28 cellular contexts compared by ENCODE assay signal in the genomic region with DNA sequence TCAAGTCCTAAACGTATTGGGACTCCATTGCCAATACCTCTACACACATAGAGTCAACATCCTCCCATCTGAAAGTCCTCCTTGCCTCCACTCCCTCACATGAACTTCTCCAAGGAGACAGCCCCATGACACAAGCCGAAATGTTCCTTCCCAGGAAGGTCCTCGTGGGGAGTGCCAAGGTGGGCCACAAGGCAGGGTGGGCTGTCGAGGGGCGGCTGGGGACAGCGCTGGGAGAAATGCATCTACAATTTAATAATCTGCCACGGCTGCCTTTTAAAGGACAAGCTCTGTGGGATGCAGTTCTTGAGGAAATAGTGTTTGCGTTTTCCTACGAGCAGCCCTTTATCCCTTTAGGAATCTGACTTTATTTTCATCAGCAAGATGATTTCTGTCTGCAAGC.
DNase-seq lines count a peak whose midpoint lies in the region; ATAC-seq and TF ChIP-seq lines count a peak whose summit lies in the region.
"Had no signal": no experiment of that assay in that cellular context is flagged by ENCODE, and none has a peak within 500 bp of the region (broad histone marks: within the 10 kb centered on the region; RNA-seq: fewer than 3 reads in every experiment).

No MANE protein-coding gene starts in this region.

- no peak overlapping the region for H2AFZ ChIP-seq in neuronal stem cell (ENCODE audit: low read length)

- H3K4me1 ChIP-seq in right atrium auricular region: no peaks in the 10 kb centered on the region
- H3K4me1 ChIP-seq in heart left ventricle: no peaks in the 10 kb centered on the region
- H3K4me1 ChIP-seq in neuronal stem cell (ENCODE audit: control insufficient read depth in 2 of 2, insufficient read depth in 1 of 2, low read depth in 1 of 2, low read length in 2 of 2): peaks cover 0 to 25% of the 10 kb centered on the region in 2 donors
- H3K4me1 ChIP-seq: HAP-1 had no signal

- H3K14ac ChIP-seq in neuronal stem cell (ENCODE audit: low read length): no peak overlapping the region

- H3K27me3 ChIP-seq in right atrium auricular region (no peaks in the 10 kb centered on the region), heart left ventricle (peaks cover 0 to 6% (median 0%) of the 10 kb centered on the region in 9 donors), neuronal stem cell (ENCODE audit: control insufficient read depth in 3 of 3, insufficient read depth in 3 of 3, low read depth in 1 of 3, low read length in 3 of 3) (peaks cover 0 to 24% (median 0%) of the 10 kb centered on the region in 3 experiments)

- H3K9me3 ChIP-seq in right atrium auricular region: no peaks in the 10 kb centered on the region
- H3K9me3 ChIP-seq in heart left ventricle: no peaks in the 10 kb centered on the region
- H3K9me3 ChIP-seq in neuronal stem cell (replicated peaks in 1 of 2; ENCODE audit: control insufficient read depth in 2 of 2, insufficient read depth in 1 of 2, low read depth in 1 of 2, low read length in 2 of 2): no peaks in the 10 kb centered on the region
- H3K9me3 ChIP-seq: HAP-1 had no signal

- 76 to 83% (median 78%) methylated on average over 9 of the region's 9 CpGs for WGBS in heart left ventricle, 4 donors
- WGBS in neuronal stem cell (ENCODE audit: extremely low coverage in 2 of 2, insufficient read length in 2 of 2, insufficient replicate concordance in 1 of 2), 2 donors: no CpG with 5 or more reads among the region's 9 CpGs

- intact Hi-C loops in heart left ventricle (cut with DNase I): no loop called here

- H3K27ac ChIP-seq in right atrium auricular region (no peak overlapping the region), heart left ventricle (no peak overlapping the region), neuronal stem cell (replicated peaks; ENCODE audit: low read length) (no peak overlapping the region)
- H3K27ac ChIP-seq: C4-2B, RWPE1 had no signal

- H2BK120ac ChIP-seq in neuronal stem cell (ENCODE audit: low read depth, low read length): no peak overlapping the region

- no peak overlapping the region for H4K8ac ChIP-seq in neuronal stem cell (ENCODE audit: low read depth, low read length)

- H3K36me3 ChIP-seq in right atrium auricular region: no peaks in the 10 kb centered on the region
- H3K36me3 ChIP-seq in heart left ventricle: no peaks in the 10 kb centered on the region
- H3K36me3 ChIP-seq in neuronal stem cell (replicated peaks in 1 of 2; ENCODE audit: control insufficient read depth in 2 of 2, insufficient read depth in 2 of 2, low read length in 2 of 2): no peaks in the 10 kb centered on the region
- H3K36me3 ChIP-seq: HAP-1 had no signal

- no peak overlapping the region for H3K4ac ChIP-seq in neuronal stem cell (ENCODE audit: low read length)

- ATAC-seq in heart left ventricle (no peak), HG02885 (IDR thresholded peaks at IDR 0.05; ENCODE audit: poor library complexity, unreplicated experiment) (no peak), HG03521 (IDR thresholded peaks at IDR 0.05; ENCODE audit: unreplicated experiment) (no peak)
- ATAC-seq: CD8-positive, alpha-beta T cell; Panc1 had no signal

- H3K4me3 ChIP-seq in right atrium auricular region (no peak overlapping the region), heart left ventricle (no peak overlapping the region), neuronal stem cell (ENCODE audit: low read length in 2 of 2) (no peak overlapping the region)
- H3K4me3 ChIP-seq: GM12878, HAP-1 had no signal

- H2BK5ac ChIP-seq in neuronal stem cell (ENCODE audit: low read length): no peak overlapping the region

- no peaks in the 10 kb centered on the region for H3K79me1 ChIP-seq in neuronal stem cell (ENCODE audit: low read depth, low read length)

- no peak overlapping the region for H2AK5ac ChIP-seq in neuronal stem cell (ENCODE audit: low read depth, low read length)

- no peak overlapping the region for H3K9ac ChIP-seq in neuronal stem cell (ENCODE audit: low read depth, low read length, poor library complexity)

- peak overlapping the region; percentile 58 for H3K18ac ChIP-seq in neuronal stem cell (ENCODE audit: low read length)

- H3K4me2 ChIP-seq in neuronal stem cell (ENCODE audit: insufficient read depth, low read length, poor library complexity, severe bottlenecking): no peak overlapping the region

- no peak overlapping the region for H4K91ac ChIP-seq in neuronal stem cell (ENCODE audit: low read depth, low read length, poor library complexity)

- H2BK12ac ChIP-seq in neuronal stem cell (ENCODE audit: low read length): no peak overlapping the region

- no peak overlapping the region for H2BK15ac ChIP-seq in neuronal stem cell (ENCODE audit: low read length)

- DNase-seq in right atrium auricular region (ENCODE audit: low spot score) (peak; percentile 32), heart left ventricle (no peak), ecto neural progenitor cell (ENCODE audit: low spot score) (peak; percentile 39), neuronal stem cell (ENCODE audit: low spot score) (no peak), LoVo (ENCODE audit: low spot score) (no peak)
- DNase-seq: AML-193, DMS 273 treated with DMSO at 0.1 percent for 48 hours, DMS79, EL, GDM1, GOT3, HFFc6, IMR-90, KG1, NCI-H1092, NCI-H1417 treated with DMSO at 0.1 percent for 48 hours, NCI-H1694 treated with DMSO at 0.1 percent for 48 hours, NCI-H2081, NCI-H2227 treated with DMSO at 0.1 percent for 48 hours, NCI-H526 treated with DMSO at 0.1 percent for 48 hours had no signal

- TF ChIP-seq POLR2A in heart left ventricle (IDR thresholded peaks at IDR 0.05): no peak

- H3K23ac ChIP-seq in neuronal stem cell (ENCODE audit: low read depth, low read length, poor library complexity): no peak overlapping the region

- no peak for TF ChIP-seq CTCF in right atrium auricular region (IDR thresholded peaks at IDR 0.05)
- no peak for TF ChIP-seq CTCF in heart left ventricle (IDR thresholded peaks at IDR 0.05)

Comparison
In these comparisons a context has a peak if more than half of its experiments do, and no peak if none do; other contexts are left out.
1. DNase-seq: peak in right atrium auricular region (single experiment) and ecto neural progenitor cell (single experiment); none in heart left ventricle (0 of 5), neuronal stem cell (single experiment) and LoVo (single experiment).